In genomic region chr15:82663186-82663600, GRCh38 we compare ENCODE assay signal across 8 cellular contexts. TPM values are rescaled to one million over a fixed set of nuclear protein-coding genes. Genes with fewer than 3 reads are reported as not detected.
DNase-seq lines count a peak whose midpoint lies in the region; ATAC-seq and TF ChIP-seq lines count a peak whose summit lies in the region.

No MANE protein-coding gene starts in this region.

- H3K4me1 ChIP-seq in MM.1S (ENCODE audit: low read length) (no peaks in the 10 kb centered on the region), upper lobe of right lung (no peaks in the 10 kb centered on the region)

- H3K4me1 Mint-ChIP-seq in activated T-cell treated with anti-CD3 and anti-CD28 coated beads, Interleukin-2, amount 50 U/mL, for 4 hours (ENCODE audit: low read depth): no peaks in the 10 kb centered on the region

- H3K9ac ChIP-seq in MM.1S (ENCODE audit: low read length): no peak overlapping the region

- peaks cover 33% of the 10 kb centered on the region for H3K27me3 Mint-ChIP-seq in activated T-cell treated with anti-CD3 and anti-CD28 coated beads, Interleukin-2, amount 50 U/mL, for 4 hours (ENCODE audit: low read depth)

- DNase-seq in ELF-1 (ENCODE audit: low read depth, low spot score) (peak; percentile 84), MM.1S (peak; percentile 65), iris pigment epithelial cell (ENCODE audit: low read depth) (peak; percentile 33), upper lobe of right lung (no peak), amniotic stem cell (lab: John Stamatoyannopoulos, UW) (no peak)
- peak; percentile 32 for DNase-seq in activated T-cell treated with anti-CD3 and anti-CD28 coated beads, Interleukin-2, amount 50 U/mL, for 4 hours

- H3K79me2 ChIP-seq in MM.1S (ENCODE audit: low read length): no peaks in the 10 kb centered on the region

- no peaks in the 10 kb centered on the region for H3K36me3 Mint-ChIP-seq in activated T-cell treated with anti-CD3 and anti-CD28 coated beads, Interleukin-2, amount 50 U/mL, for 4 hours (ENCODE audit: insufficient read depth)

- H4K20me1 ChIP-seq in MM.1S (ENCODE audit: insufficient read depth, low read length): no peaks in the 10 kb centered on the region

- no peaks in the 10 kb centered on the region for H3F3A ChIP-seq in MM.1S (ENCODE audit: insufficient read depth, low read length)

- no peak overlapping the region for H3K4me3 Mint-ChIP-seq in activated T-cell treated with anti-CD3 and anti-CD28 coated beads, Interleukin-2, amount 50 U/mL, for 4 hours

- no peak overlapping the region for H2AFZ ChIP-seq in MM.1S (ENCODE audit: low read length)

- intact Hi-C loops in upper lobe of right lung (cut with DNase I): no loop called here

- no peaks in the 10 kb centered on the region for H3K9me3 Mint-ChIP-seq in activated T-cell treated with anti-CD3 and anti-CD28 coated beads, Interleukin-2, amount 50 U/mL, for 4 hours

- no peak overlapping the region for H3K27ac ChIP-seq in MM.1S (ENCODE audit: low read length)
- H3K27ac ChIP-seq in upper lobe of right lung: no peak overlapping the region

- TF ChIP-seq CTCF in MM.1S (IDR thresholded peaks at IDR 0.05; ENCODE audit: low read length) (no peak), upper lobe of right lung (IDR thresholded peaks at IDR 0.05) (no peak)

- no peaks in the 10 kb centered on the region for H3K9me3 ChIP-seq in MM.1S (replicated peaks; ENCODE audit: insufficient read depth, low read length)
- no peaks in the 10 kb centered on the region for H3K9me3 ChIP-seq in upper lobe of right lung

- H3K36me3 ChIP-seq in MM.1S (replicated peaks; ENCODE audit: insufficient read depth, low read length) (no peaks in the 10 kb centered on the region), upper lobe of right lung (no peaks in the 10 kb centered on the region)

- ATAC-seq in activated T-cell treated with anti-CD3 and anti-CD28 coated beads, Interleukin-2, amount 50 U/mL, for 4 hours: peak in 1 of 2 donors; percentile 48
- ATAC-seq in upper lobe of right lung (peak; percentile 11), GM21526 (IDR thresholded peaks at IDR 0.05; ENCODE audit: low FRiP score, unreplicated experiment) (no peak), GM19035 (IDR thresholded peaks at IDR 0.05; ENCODE audit: unreplicated experiment) (no peak)

- H3K4me3 ChIP-seq in MM.1S (ENCODE audit: low read length) (no peak overlapping the region), upper lobe of right lung (no peak overlapping the region)

- H3K9me2 ChIP-seq in MM.1S (replicated peaks; ENCODE audit: insufficient read depth, low read length): no peaks in the 10 kb centered on the region

- no peak overlapping the region for H3K4me2 ChIP-seq in MM.1S (ENCODE audit: low read depth, low read length)

- H3K27me3 ChIP-seq in MM.1S (replicated peaks; ENCODE audit: insufficient read depth, low read length) (peaks cover 3% of the 10 kb centered on the region; the same call in 1 of the 2 replicates), upper lobe of right lung (no peaks in the 10 kb centered on the region)

RNA-seq across cellular contexts. Expression of gene CPEB1, which starts 16.0 kb away (rescaled TPM):
- 1 to 10 TPM in 2 of 3 donors, under 1 TPM in 1; 0.52 to 1.7 (median 1.2) TPM for total RNA-seq in activated T-cell treated with anti-CD3 and anti-CD28 coated beads, Interleukin-2, amount 50 U/mL, for 4 hours
- 2.5 TPM for total RNA-seq in upper lobe of right lung

RNA-seq across cellular contexts. Expression of gene AP3B2, which starts 46.5 kb away (rescaled TPM):
- under 1 TPM; 0.15 to 0.46 (median 0.18) TPM for total RNA-seq in activated T-cell treated with anti-CD3 and anti-CD28 coated beads, Interleukin-2, amount 50 U/mL, for 4 hours
- total RNA-seq in upper lobe of right lung: 3.8 TPM

Comparison
In these comparisons a context has a peak if more than half of its experiments do, and no peak if none do; other contexts are left out.
1. DNase-seq: peak in ELF-1 (single experiment), MM.1S (single experiment), activated T-cell treated with anti-CD3 and anti-CD28 coated beads, Interleukin-2, amount 50 U/mL, for 4 hours (single experiment) and iris pigment epithelial cell (single experiment); none in upper lobe of right lung (single experiment) and amniotic stem cell (single experiment).